Comparison of ENCODE assay signal across 13 cellular contexts in the genomic region with DNA sequence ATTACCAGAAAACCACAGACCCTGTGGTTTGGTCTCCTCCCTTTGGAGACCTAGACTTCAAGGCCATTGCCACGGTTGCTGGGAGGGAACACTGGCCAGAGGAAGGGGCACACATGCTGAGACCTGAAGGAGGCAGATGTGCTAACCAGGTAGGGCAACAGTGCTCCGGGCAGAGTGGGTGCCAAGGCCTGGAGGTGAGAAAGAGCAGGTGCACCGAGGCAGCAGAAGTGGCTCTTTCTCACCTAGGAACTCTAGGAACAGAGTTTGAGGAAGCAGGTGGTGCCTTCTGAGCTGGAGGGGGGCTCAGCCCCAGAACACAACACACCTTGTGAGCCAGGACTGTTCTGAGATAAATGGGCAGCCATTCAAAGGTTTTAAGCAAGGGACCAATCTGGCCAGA.
DNase-seq lines count a peak whose midpoint lies in the region; ATAC-seq and TF ChIP-seq lines count a peak whose summit lies in the region.
"Had no signal": no experiment of that assay in that cellular context is flagged by ENCODE, and none has a peak within 500 bp of the region (broad histone marks: within the 10 kb centered on the region; RNA-seq: fewer than 3 reads in every experiment).

No MANE protein-coding gene starts in this region.

- H3K27me3 Mint-ChIP-seq in naive thymus-derived CD8-positive, alpha-beta T cell = peaks cover 2 to 23% (median 10%) of the 10 kb centered on the region in 5 donors

- H3K9me3 ChIP-seq in BLaER1 treated with 17β-estradiol and CSF1 and Interleukin-3, amounts not matched to agents 10 nM and 100 nM (replicated peaks in 1 of 11) = no peaks in the 10 kb centered on the region
- H3K9me3 ChIP-seq in Loucy (ENCODE audit: insufficient read depth, low read depth, low read length) (no peaks in the 10 kb centered on the region), OCI-LY1 (ENCODE audit: low read length) (no peaks in the 10 kb centered on the region)
- H3K9me3 ChIP-seq: Caco-2 had no signal

- no peak for TF ChIP-seq CTCF in Loucy (conservative IDR thresholded peaks at IDR 0.05; ENCODE audit: low read length)
- TF ChIP-seq CTCF in OCI-LY1 (IDR thresholded peaks at IDR 0.05; ENCODE audit: low read length) = no peak

- H3K4me3 ChIP-seq in BLaER1 treated with 17β-estradiol and CSF1 and Interleukin-3, amounts not matched to agents 10 nM and 100 nM = no peak overlapping the region
- H3K4me3 ChIP-seq in Loucy (ENCODE audit: low read length, poor library complexity, severe bottlenecking) = no peak overlapping the region
- peak overlapping the region; percentile 86 for H3K4me3 ChIP-seq in OCI-LY1 (ENCODE audit: low read depth, low read length, poor library complexity, severe bottlenecking)
- H3K4me3 ChIP-seq: GM23338 had no signal

- no peaks in the 10 kb centered on the region for H3K36me3 ChIP-seq in BLaER1 treated with 17β-estradiol and CSF1 and Interleukin-3, amounts not matched to agents 10 nM and 100 nM
- H3K36me3 ChIP-seq in Loucy (ENCODE audit: insufficient read depth, low read length) (no peaks in the 10 kb centered on the region), OCI-LY1 (ENCODE audit: insufficient read depth, low read length) (peaks cover 100% of the 10 kb centered on the region)

- H2AFZ ChIP-seq in Loucy (ENCODE audit: low read length) (no peak overlapping the region), OCI-LY1 (ENCODE audit: low read length) (no peak overlapping the region)
- H2AFZ ChIP-seq: GM23338 had no signal

- ATAC-seq in naive thymus-derived CD8-positive, alpha-beta T cell = no peak
- ATAC-seq: GM23338 had no signal

- H3K9me2 ChIP-seq in Loucy (replicated peaks; ENCODE audit: low read depth, low read length) (no peaks in the 10 kb centered on the region), OCI-LY1 (ENCODE audit: low read depth, low read length) (no peaks in the 10 kb centered on the region)

- H3K27me3 ChIP-seq in BLaER1 treated with 17β-estradiol and CSF1 and Interleukin-3, amounts not matched to agents 10 nM and 100 nM = no peaks in the 10 kb centered on the region
- H3K27me3 ChIP-seq in Loucy (ENCODE audit: insufficient read depth, low read length, poor library complexity, severe bottlenecking) (no peaks in the 10 kb centered on the region), OCI-LY1 (ENCODE audit: insufficient read depth, low read length) (no peaks in the 10 kb centered on the region)

- peak overlapping the region in 9 of 11 experiments; percentile 58 to 80 (median 69); a peak in 16 of 22 replicates for H3K4me2 ChIP-seq in BLaER1 treated with 17β-estradiol and CSF1 and Interleukin-3, amounts not matched to agents 10 nM and 100 nM
- no peak overlapping the region for H3K4me2 ChIP-seq in Loucy (ENCODE audit: low read depth, low read length, poor library complexity, severe bottlenecking)
- H3K4me2 ChIP-seq in OCI-LY1 (ENCODE audit: low read length) = peak overlapping the region; percentile 72
- H3K4me2 ChIP-seq: GM23338 had no signal

- DNase-seq in naive thymus-derived CD8-positive, alpha-beta T cell = no peak
- DNase-seq in NCI-H2081 treated with DMSO at 0.1 percent for 48 hours (lab: John Stamatoyannopoulos, UW) = no peak
- no peak for DNase-seq in anterior cingulate cortex (lab: John Stamatoyannopoulos, UW)
- DNase-seq: Caco-2; CD4-positive, alpha-beta T cell; GDM1; HCEC 1CT had no signal

- H3K9me3 Mint-ChIP-seq in naive thymus-derived CD8-positive, alpha-beta T cell = no peaks in the 10 kb centered on the region
- H3K9me3 Mint-ChIP-seq: CD4-positive, alpha-beta T cell; GM23338 had no signal

- H3K27ac ChIP-seq in BLaER1 treated with 17β-estradiol and CSF1 and Interleukin-3, amounts not matched to agents 10 nM and 100 nM = 0 out of 22 replicates have a peak overlapping the region, but pooled peaks of 2 of the 11 experiments have one; percentile 60 to 69
- peak overlapping the region; percentile 100 for H3K27ac ChIP-seq in OCI-LY1 (ENCODE audit: low read depth, low read length, poor library complexity, severe bottlenecking)
- H3K27ac ChIP-seq: C4-2B had no signal

- H3K9ac ChIP-seq in BLaER1 treated with 17β-estradiol and CSF1 and Interleukin-3, amounts not matched to agents 10 nM and 100 nM = no peak overlapping the region
- H3K9ac ChIP-seq in Loucy (ENCODE audit: low read depth, low read length, poor library complexity, severe bottlenecking) (peak overlapping the region; percentile 16), OCI-LY1 (ENCODE audit: low read length) (no peak overlapping the region; the same call in 1 of the 2 replicates)

- no peaks in the 10 kb centered on the region for H3K79me2 ChIP-seq in Loucy (ENCODE audit: insufficient read depth, low read length)
- H3K79me2 ChIP-seq in OCI-LY1 (ENCODE audit: insufficient read depth, low read length) = peaks cover 48% of the 10 kb centered on the region

- peaks cover 17 to 56% (median 37%) of the 10 kb centered on the region in 10 experiments for H3K4me1 ChIP-seq in BLaER1 treated with 17β-estradiol and CSF1 and Interleukin-3, amounts not matched to agents 10 nM and 100 nM
- peaks cover 31% of the 10 kb centered on the region for H3K4me1 ChIP-seq in Loucy (ENCODE audit: insufficient read depth, low read length, poor library complexity, severe bottlenecking)
- H3K4me1 ChIP-seq in OCI-LY1 (ENCODE audit: insufficient read depth, low read length, severe bottlenecking) = peaks cover 95% of the 10 kb centered on the region
- H3K4me1 ChIP-seq: Caco-2 had no signal

- H3K27ac Mint-ChIP-seq in naive thymus-derived CD8-positive, alpha-beta T cell = no peak overlapping the region
- H3K27ac Mint-ChIP-seq: B cell; CD4-positive, alpha-beta T cell; GM23338 had no signal

- no peaks in the 10 kb centered on the region for H3K36me3 Mint-ChIP-seq in naive thymus-derived CD8-positive, alpha-beta T cell

- H3F3A ChIP-seq in Loucy (ENCODE audit: low read depth) (0 out of 2 replicates have a peak, but pooled peaks cover 8% of the 10 kb centered on the region), OCI-LY1 (ENCODE audit: insufficient read depth, low read length) (no peaks in the 10 kb centered on the region)

- no peaks in the 10 kb centered on the region; a peak in 1 of 22 replicates for H4K20me1 ChIP-seq in BLaER1 treated with 17β-estradiol and CSF1 and Interleukin-3, amounts not matched to agents 10 nM and 100 nM
- H4K20me1 ChIP-seq in Loucy (ENCODE audit: insufficient read depth, low read length, poor library complexity, severe bottlenecking) (no peaks in the 10 kb centered on the region), OCI-LY1 (ENCODE audit: insufficient read depth, low read length) (no peaks in the 10 kb centered on the region)

- H3K4me1 Mint-ChIP-seq in naive thymus-derived CD8-positive, alpha-beta T cell = peaks cover 0 to 4% (median 3%) of the 10 kb centered on the region in 4 donors
- H3K4me1 Mint-ChIP-seq: B cell had no signal

- POLR2A ChIA-PET in naive thymus-derived CD8-positive, alpha-beta T cell (lab: Charles Lee) = no interaction called here

- no peak overlapping the region for H3K4me3 Mint-ChIP-seq in naive thymus-derived CD8-positive, alpha-beta T cell
- H3K4me3 Mint-ChIP-seq: B cell; CD4-positive, alpha-beta T cell; GM23338 had no signal
